ENCODE assay signal across 17 cellular contexts in genomic region chrX:97672608-97673007, GRCh38.
"Had no signal": no experiment of that assay in that cellular context is flagged by ENCODE, and none has a peak within 500 bp of the region (broad histone marks: within the 10 kb centered on the region; RNA-seq: fewer than 3 reads in every experiment).

No MANE protein-coding gene starts in this region.

- H3K4me3 Mint-ChIP-seq: activated CD4-positive, alpha-beta T cell treated with anti-CD3 and anti-CD28 coated beads for 36 hours; activated CD8-positive, alpha-beta T cell treated with anti-CD3 and anti-CD28 coated beads, Interleukin-2, amount 10 ng/mL, durations not matched to agents 7 days and 5 days; activated naive CD8-positive, alpha-beta T cell treated with anti-CD3 and anti-CD28 coated beads, Interleukin-2, amount 50 U/mL, for 24 hours; activated T-helper 1 cell treated with anti-CD3 and anti-CD28 coated beads, Interleukin-12 subunit alpha, Interleukin-12 subunit beta, Interleukin-2, Interleukin-4 antibody, amounts not matched to agents 30 ng/mL and 10 ng/mL and 1 ng/mL, durations not matched to agents 14 hours and 24 hours and 36 hours; nephron progenitor cell had no signal

- H3K4me3 ChIP-seq: ascending aorta, cardiac muscle cell, esophagus squamous epithelium, suprapubic skin, upper lobe of left lung had no signal

- H3K27me3 ChIP-seq: ascending aorta, cardiac muscle cell, esophagus squamous epithelium, suprapubic skin, upper lobe of left lung had no signal

- H3K27me3 Mint-ChIP-seq: activated CD4-positive, alpha-beta T cell treated with anti-CD3 and anti-CD28 coated beads for 36 hours; activated naive CD8-positive, alpha-beta T cell treated with anti-CD3 and anti-CD28 coated beads, Interleukin-2, amount 50 U/mL, for 24 hours had no signal

- DNase-seq: activated CD4-positive, alpha-beta T cell treated with anti-CD3 and anti-CD28 coated beads for 36 hours; activated CD8-positive, alpha-beta memory T cell treated with anti-CD3 and anti-CD28 coated beads, Interleukin-2, amount 50 U/mL, for 48 hours; activated CD8-positive, alpha-beta T cell treated with anti-CD3 and anti-CD28 coated beads, Interleukin-2, amount 10 ng/mL, durations not matched to agents 7 days and 5 days; activated naive CD4-positive, alpha-beta T cell; activated naive CD8-positive, alpha-beta T cell treated with anti-CD3 and anti-CD28 coated beads, Interleukin-2, amount 50 U/mL, for 24 hours; esophagus squamous epithelium; foreskin fibroblast; nephron progenitor cell; stimulated activated CD4-positive, alpha-beta T cell treated with anti-CD3 and anti-CD28 coated beads, Interleukin-12 subunit alpha, Interleukin-12 subunit beta, amount 100 ng/mL, for 4 hours; stimulated activated naive CD4-positive, alpha-beta T cell treated with Interleukin-2 at 50 U/mL for 16 hours; T1000; upper lobe of left lung had no signal

- H3K9me3 ChIP-seq: ascending aorta, esophagus squamous epithelium, suprapubic skin, upper lobe of left lung had no signal

- H3K9me3 Mint-ChIP-seq: activated naive CD8-positive, alpha-beta T cell treated with anti-CD3 and anti-CD28 coated beads, Interleukin-2, amount 50 U/mL, for 24 hours; activated T-helper 1 cell treated with anti-CD3 and anti-CD28 coated beads, Interleukin-12 subunit alpha, Interleukin-12 subunit beta, Interleukin-2, Interleukin-4 antibody, amounts not matched to agents 30 ng/mL and 10 ng/mL and 1 ng/mL, durations not matched to agents 14 hours and 24 hours and 36 hours; nephron progenitor cell had no signal

- H3K4me1 ChIP-seq: ascending aorta, esophagus squamous epithelium, suprapubic skin, upper lobe of left lung had no signal

- H3K36me3 ChIP-seq: ascending aorta, cardiac muscle cell, esophagus squamous epithelium, suprapubic skin, upper lobe of left lung had no signal

- ATAC-seq: activated CD4-positive, alpha-beta T cell treated with anti-CD3 and anti-CD28 coated beads for 36 hours; activated CD8-positive, alpha-beta T cell treated with anti-CD3 and anti-CD28 coated beads, Interleukin-2, amount 10 ng/mL, durations not matched to agents 7 days and 5 days; activated naive CD8-positive, alpha-beta T cell treated with anti-CD3 and anti-CD28 coated beads, Interleukin-2, amount 50 U/mL, for 24 hours; left lobe of liver had no signal

- H3K4me1 Mint-ChIP-seq: activated CD4-positive, alpha-beta T cell treated with anti-CD3 and anti-CD28 coated beads for 36 hours; activated naive CD8-positive, alpha-beta T cell treated with anti-CD3 and anti-CD28 coated beads, Interleukin-2, amount 50 U/mL, for 24 hours; nephron progenitor cell had no signal

- H3K27ac Mint-ChIP-seq: activated CD4-positive, alpha-beta T cell treated with anti-CD3 and anti-CD28 coated beads for 36 hours; activated CD8-positive, alpha-beta T cell treated with anti-CD3 and anti-CD28 coated beads, Interleukin-2, amount 10 ng/mL, durations not matched to agents 7 days and 5 days; activated naive CD8-positive, alpha-beta T cell treated with anti-CD3 and anti-CD28 coated beads, Interleukin-2, amount 50 U/mL, for 24 hours; activated T-helper 1 cell treated with anti-CD3 and anti-CD28 coated beads, Interleukin-12 subunit alpha, Interleukin-12 subunit beta, Interleukin-2, Interleukin-4 antibody, amounts not matched to agents 30 ng/mL and 10 ng/mL and 1 ng/mL, durations not matched to agents 14 hours and 24 hours and 36 hours; nephron progenitor cell had no signal

- H3K27ac ChIP-seq: ascending aorta, cardiac muscle cell, esophagus squamous epithelium, suprapubic skin, upper lobe of left lung had no signal
